ENCODE assay signal across 1 cellular context in the genomic region with DNA sequence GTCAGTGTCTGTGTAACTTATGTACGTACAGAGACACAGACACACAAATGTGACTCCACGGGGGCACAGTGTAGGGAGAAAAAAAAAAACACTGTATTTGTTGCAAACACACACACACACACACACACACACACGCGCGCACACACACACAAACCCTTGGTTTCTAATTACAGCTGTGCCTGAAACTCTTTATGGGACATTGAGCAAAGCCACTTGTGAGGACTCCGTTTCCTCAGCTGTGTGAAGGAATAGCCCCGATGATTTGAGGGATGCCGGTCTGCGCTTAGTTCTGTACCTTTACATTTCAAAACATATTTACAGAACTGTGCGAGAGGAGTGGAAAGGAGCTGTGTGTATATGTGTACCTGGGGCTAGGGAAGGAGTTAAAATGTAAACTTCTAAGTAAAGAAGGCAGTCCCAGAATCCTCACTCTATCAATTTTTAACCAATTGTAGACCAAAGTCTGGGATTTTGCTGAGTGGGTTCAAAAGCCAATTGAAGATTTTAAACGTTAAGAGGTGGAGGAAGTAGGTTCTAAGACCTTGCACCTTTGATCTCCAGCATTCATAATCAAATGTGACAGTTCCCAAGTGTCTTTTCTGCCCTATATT.
TF ChIP-seq lines count a peak whose summit lies in the region.

No MANE protein-coding gene starts in this region.

TF ChIP-seq in HepG2, 621 proteins besides CTCF, POLR2A, EP300 and RAD21 (continued from another document and continues in another):
- TF ChIP-seq HCFC1 (IDR thresholded peaks at IDR 0.05; ENCODE audit: low read depth, low read length) (no peak), ZNF496 (CRISPR knock-in tag; IDR thresholded peaks at IDR 0.05; ENCODE audit: insufficient replicate concordance) (no peak), ZNF547 (CRISPR knock-in tag; IDR thresholded peaks at IDR 0.05) (peak; percentile 65; the same call in 1 of the 2 replicates), KLF15 (CRISPR knock-in tag; IDR thresholded peaks at IDR 0.05; ENCODE audit: borderline replicate concordance) (no peak), BRCA1 (CRISPR knock-in tag; IDR thresholded peaks at IDR 0.05) (0 out of 2 replicates have a peak, but pooled peaks have one; percentile 39), ZFP36L1 (CRISPR knock-in tag; IDR thresholded peaks at IDR 0.05) (no peak), ZNF24 (IDR thresholded peaks at IDR 0.05) (no peak), HES4 (CRISPR knock-in tag; IDR thresholded peaks at IDR 0.05; ENCODE audit: borderline replicate concordance) (no peak), ZNF761 (CRISPR knock-in tag; conservative IDR thresholded peaks at IDR 0.05) (no peak), ZNF619 (CRISPR knock-in tag; IDR thresholded peaks at IDR 0.05) (no peak), ZMYM4 (CRISPR knock-in tag; IDR thresholded peaks at IDR 0.05) (no peak; the same call in none of the 2 replicates), ZNF143 (CRISPR knock-in tag; IDR thresholded peaks at IDR 0.05) (peak; percentile 44; the same call in 1 of the 2 replicates), MZF1 (CRISPR knock-in tag; IDR thresholded peaks at IDR 0.05; ENCODE audit: borderline replicate concordance) (no peak), HDAC2 (CRISPR knock-in tag; IDR thresholded peaks at IDR 0.05) (0 out of 2 replicates have a peak, but pooled peaks have one; percentile 47), CHD4 (IDR thresholded peaks at IDR 0.05; ENCODE audit: borderline replicate concordance, low read length) (peak; percentile 68; the same call in 1 of the 2 replicates), ELF4 (CRISPR knock-in tag; IDR thresholded peaks at IDR 0.05; ENCODE audit: borderline replicate concordance) (no peak; the same call in 1 of the 2 replicates), ZBTB42 (CRISPR knock-in tag; IDR thresholded peaks at IDR 0.05) (no peak), POLR2G (IDR thresholded peaks at IDR 0.05; ENCODE audit: low read depth, low read length) (peak; percentile 83), NBN (conservative IDR thresholded peaks at IDR 0.05) (no peak), ZFP37 (CRISPR knock-in tag; IDR thresholded peaks at IDR 0.05; ENCODE audit: borderline replicate concordance) (no peak), CEBPB (IDR thresholded peaks at IDR 0.05; ENCODE audit: borderline replicate concordance, low read depth, low read length) (no peak), SAP130 (CRISPR knock-in tag; IDR thresholded peaks at IDR 0.05; ENCODE audit: low read depth) (peak; percentile 20), SIN3A (IDR thresholded peaks at IDR 0.05; ENCODE audit: borderline replicate concordance, low read depth, low read length) (no peak), PAX8 (CRISPR knock-in tag; IDR thresholded peaks at IDR 0.05; ENCODE audit: borderline replicate concordance) (no peak), ZNF136 (CRISPR knock-in tag; IDR thresholded peaks at IDR 0.05; ENCODE audit: low read depth) (0 out of 2 replicates have a peak, but pooled peaks have one; percentile 72), ZFYVE20 (CRISPR knock-in tag; IDR thresholded peaks at IDR 0.05; ENCODE audit: borderline replicate concordance, low read depth) (no peak), PHF20 (CRISPR knock-in tag; IDR thresholded peaks at IDR 0.05) (no peak), NFKB2 (CRISPR knock-in tag; IDR thresholded peaks at IDR 0.05; ENCODE audit: borderline replicate concordance) (no peak), CBFB (CRISPR knock-in tag; IDR thresholded peaks at IDR 0.05) (no peak), GFI1 (CRISPR knock-in tag; IDR thresholded peaks at IDR 0.05; ENCODE audit: borderline replicate concordance) (peak; percentile 53; the same call in 1 of the 2 replicates), PHF5A (CRISPR knock-in tag; IDR thresholded peaks at IDR 0.05; ENCODE audit: low read depth, unreplicated experiment) (peak; percentile 81), ZNF563 (CRISPR knock-in tag; IDR thresholded peaks at IDR 0.05) (no peak), FIP1L1 (IDR thresholded peaks at IDR 0.05; ENCODE audit: borderline replicate concordance, insufficient read depth, low read depth, low read length) (no peak), ZSCAN25 (CRISPR knock-in tag; IDR thresholded peaks at IDR 0.05) (peak; percentile 46; the same call in 1 of the 2 replicates), ZFP36 (IDR thresholded peaks at IDR 0.05; ENCODE audit: borderline replicate concordance, low read depth, low read length, partially characterized antibody) (no peak)
- TF ChIP-seq, protein P1, sequence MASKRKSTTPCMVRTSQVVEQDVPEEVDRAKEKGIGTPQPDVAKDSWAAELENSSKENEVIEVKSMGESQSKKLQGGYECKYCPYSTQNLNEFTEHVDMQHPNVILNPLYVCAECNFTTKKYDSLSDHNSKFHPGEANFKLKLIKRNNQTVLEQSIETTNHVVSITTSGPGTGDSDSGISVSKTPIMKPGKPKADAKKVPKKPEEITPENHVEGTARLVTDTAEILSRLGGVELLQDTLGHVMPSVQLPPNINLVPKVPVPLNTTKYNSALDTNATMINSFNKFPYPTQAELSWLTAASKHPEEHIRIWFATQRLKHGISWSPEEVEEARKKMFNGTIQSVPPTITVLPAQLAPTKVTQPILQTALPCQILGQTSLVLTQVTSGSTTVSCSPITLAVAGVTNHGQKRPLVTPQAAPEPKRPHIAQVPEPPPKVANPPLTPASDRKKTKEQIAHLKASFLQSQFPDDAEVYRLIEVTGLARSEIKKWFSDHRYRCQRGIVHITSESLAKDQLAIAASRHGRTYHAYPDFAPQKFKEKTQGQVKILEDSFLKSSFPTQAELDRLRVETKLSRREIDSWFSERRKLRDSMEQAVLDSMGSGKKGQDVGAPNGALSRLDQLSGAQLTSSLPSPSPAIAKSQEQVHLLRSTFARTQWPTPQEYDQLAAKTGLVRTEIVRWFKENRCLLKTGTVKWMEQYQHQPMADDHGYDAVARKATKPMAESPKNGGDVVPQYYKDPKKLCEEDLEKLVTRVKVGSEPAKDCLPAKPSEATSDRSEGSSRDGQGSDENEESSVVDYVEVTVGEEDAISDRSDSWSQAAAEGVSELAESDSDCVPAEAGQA (IDR thresholded peaks at IDR 0.05; ENCODE audit: low read depth), result no peak
- TF ChIP-seq, protein P1 (CRISPR knock-in tag; IDR thresholded peaks at IDR 0.05; ENCODE audit: borderline replicate concordance), result no peak
- TF ChIP-seq, protein P2, sequence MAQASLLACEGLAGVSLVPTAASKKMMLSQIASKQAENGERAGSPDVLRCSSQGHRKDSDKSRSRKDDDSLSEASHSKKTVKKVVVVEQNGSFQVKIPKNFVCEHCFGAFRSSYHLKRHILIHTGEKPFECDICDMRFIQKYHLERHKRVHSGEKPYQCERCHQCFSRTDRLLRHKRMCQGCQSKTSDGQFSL (CRISPR knock-in tag; IDR thresholded peaks at IDR 0.05), result no peak
- TF ChIP-seq, protein P3, sequence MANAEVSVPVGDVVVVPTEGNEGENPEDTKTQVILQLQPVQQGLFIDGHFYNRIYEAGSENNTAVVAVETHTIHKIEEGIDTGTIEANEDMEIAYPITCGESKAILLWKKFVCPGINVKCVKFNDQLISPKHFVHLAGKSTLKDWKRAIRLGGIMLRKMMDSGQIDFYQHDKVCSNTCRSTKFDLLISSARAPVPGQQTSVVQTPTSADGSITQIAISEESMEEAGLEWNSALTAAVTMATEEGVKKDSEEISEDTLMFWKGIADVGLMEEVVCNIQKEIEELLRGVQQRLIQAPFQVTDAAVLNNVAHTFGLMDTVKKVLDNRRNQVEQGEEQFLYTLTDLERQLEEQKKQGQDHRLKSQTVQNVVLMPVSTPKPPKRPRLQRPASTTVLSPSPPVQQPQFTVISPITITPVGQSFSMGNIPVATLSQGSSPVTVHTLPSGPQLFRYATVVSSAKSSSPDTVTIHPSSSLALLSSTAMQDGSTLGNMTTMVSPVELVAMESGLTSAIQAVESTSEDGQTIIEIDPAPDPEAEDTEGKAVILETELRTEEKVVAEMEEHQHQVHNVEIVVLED (CRISPR knock-in tag; IDR thresholded peaks at IDR 0.05; ENCODE audit: borderline replicate concordance), result peak; percentile 59; the same call in 1 of the 2 replicates
- TF ChIP-seq, protein P4, sequence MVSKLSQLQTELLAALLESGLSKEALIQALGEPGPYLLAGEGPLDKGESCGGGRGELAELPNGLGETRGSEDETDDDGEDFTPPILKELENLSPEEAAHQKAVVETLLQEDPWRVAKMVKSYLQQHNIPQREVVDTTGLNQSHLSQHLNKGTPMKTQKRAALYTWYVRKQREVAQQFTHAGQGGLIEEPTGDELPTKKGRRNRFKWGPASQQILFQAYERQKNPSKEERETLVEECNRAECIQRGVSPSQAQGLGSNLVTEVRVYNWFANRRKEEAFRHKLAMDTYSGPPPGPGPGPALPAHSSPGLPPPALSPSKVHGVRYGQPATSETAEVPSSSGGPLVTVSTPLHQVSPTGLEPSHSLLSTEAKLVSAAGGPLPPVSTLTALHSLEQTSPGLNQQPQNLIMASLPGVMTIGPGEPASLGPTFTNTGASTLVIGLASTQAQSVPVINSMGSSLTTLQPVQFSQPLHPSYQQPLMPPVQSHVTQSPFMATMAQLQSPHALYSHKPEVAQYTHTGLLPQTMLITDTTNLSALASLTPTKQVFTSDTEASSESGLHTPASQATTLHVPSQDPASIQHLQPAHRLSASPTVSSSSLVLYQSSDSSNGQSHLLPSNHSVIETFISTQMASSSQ (IDR thresholded peaks at IDR 0.05; ENCODE audit: low read depth), result peak; percentile 95
- TF ChIP-seq, protein P4 (CRISPR knock-in tag; IDR thresholded peaks at IDR 0.05; ENCODE audit: borderline replicate concordance), result peak; percentile 96
- TF ChIP-seq, protein P5, sequence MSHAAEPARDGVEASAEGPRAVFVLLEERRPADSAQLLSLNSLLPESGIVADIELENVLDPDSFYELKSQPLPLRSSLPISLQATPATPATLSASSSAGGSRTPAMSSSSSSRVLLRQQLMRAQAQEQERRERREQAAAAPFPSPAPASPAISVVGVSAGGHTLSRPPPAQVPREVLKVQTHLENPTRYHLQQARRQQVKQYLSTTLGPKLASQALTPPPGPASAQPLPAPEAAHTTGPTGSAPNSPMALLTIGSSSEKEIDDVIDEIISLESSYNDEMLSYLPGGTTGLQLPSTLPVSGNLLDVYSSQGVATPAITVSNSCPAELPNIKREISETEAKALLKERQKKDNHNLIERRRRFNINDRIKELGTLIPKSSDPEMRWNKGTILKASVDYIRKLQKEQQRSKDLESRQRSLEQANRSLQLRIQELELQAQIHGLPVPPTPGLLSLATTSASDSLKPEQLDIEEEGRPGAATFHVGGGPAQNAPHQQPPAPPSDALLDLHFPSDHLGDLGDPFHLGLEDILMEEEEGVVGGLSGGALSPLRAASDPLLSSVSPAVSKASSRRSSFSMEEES (CRISPR knock-in tag; IDR thresholded peaks at IDR 0.05), result no peak; the same call in 1 of the 2 replicates
- TF ChIP-seq, protein P6, sequence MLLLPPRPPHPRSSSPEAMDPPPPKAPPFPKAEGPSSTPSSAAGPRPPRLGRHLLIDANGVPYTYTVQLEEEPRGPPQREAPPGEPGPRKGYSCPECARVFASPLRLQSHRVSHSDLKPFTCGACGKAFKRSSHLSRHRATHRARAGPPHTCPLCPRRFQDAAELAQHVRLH (CRISPR knock-in tag; IDR thresholded peaks at IDR 0.05; ENCODE audit: borderline replicate concordance, low read depth), result no peak
- TF ChIP-seq, protein P7, sequence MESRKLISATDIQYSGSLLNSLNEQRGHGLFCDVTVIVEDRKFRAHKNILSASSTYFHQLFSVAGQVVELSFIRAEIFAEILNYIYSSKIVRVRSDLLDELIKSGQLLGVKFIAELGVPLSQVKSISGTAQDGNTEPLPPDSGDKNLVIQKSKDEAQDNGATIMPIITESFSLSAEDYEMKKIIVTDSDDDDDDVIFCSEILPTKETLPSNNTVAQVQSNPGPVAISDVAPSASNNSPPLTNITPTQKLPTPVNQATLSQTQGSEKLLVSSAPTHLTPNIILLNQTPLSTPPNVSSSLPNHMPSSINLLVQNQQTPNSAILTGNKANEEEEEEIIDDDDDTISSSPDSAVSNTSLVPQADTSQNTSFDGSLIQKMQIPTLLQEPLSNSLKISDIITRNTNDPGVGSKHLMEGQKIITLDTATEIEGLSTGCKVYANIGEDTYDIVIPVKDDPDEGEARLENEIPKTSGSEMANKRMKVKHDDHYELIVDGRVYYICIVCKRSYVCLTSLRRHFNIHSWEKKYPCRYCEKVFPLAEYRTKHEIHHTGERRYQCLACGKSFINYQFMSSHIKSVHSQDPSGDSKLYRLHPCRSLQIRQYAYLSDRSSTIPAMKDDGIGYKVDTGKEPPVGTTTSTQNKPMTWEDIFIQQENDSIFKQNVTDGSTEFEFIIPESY (CRISPR knock-in tag; IDR thresholded peaks at IDR 0.05), result no peak
- TF ChIP-seq, protein P8, sequence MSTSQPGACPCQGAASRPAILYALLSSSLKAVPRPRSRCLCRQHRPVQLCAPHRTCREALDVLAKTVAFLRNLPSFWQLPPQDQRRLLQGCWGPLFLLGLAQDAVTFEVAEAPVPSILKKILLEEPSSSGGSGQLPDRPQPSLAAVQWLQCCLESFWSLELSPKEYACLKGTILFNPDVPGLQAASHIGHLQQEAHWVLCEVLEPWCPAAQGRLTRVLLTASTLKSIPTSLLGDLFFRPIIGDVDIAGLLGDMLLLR (CRISPR knock-in tag; IDR thresholded peaks at IDR 0.05), result no peak
